1 cellular context compared by ENCODE assay signal in the genomic region with DNA sequence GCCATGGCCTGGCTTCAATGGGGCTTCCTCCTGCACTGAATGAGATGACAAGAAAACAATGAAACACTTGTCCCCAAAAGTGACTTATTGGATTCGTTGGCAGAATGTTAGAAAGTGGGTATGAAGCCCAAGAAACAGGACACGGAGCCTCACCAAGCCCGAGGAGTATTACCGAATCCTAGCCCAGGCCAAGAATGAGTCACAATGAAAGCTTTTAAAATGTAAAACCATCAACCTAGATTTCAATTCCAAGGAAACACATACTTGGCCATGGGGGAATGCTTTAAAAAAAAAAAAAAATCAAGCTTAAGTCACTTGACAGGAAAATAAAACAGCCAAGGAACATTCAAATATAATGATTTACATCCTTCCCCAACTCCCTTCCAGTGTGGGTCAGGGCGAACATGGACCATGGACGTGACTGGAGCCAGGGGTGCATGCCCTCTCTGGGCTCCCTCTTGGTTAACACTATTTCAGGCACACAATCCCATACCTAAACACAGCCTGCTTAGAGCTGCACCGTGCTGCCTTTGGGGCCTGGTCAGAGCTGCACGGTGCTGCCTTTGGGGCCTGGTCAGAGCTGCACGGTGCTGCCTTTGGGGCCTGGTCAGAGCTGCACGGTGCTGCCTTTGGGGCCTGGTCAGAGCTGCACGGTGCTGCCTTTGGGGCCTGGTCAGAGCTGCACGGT.
A peak's percentile ranks its signal among the peaks of the same experiment; 100 is the strongest.
TF ChIP-seq lines count a peak whose summit lies in the region.

No MANE protein-coding gene starts in this region.

TF ChIP-seq in HepG2, 621 proteins besides CTCF, POLR2A, EP300 and RAD21:
- TF ChIP-seq ZNF768 (CRISPR knock-in tag; IDR thresholded peaks at IDR 0.05) (peak; percentile 32; the same call in 1 of the 2 replicates), ZNF687 (CRISPR knock-in tag; IDR thresholded peaks at IDR 0.05) (peak; percentile 55), HNRNPLL (IDR thresholded peaks at IDR 0.05; ENCODE audit: low read depth, low read length, poor library complexity, severe bottlenecking) (no peak), IKZF4 (CRISPR knock-in tag; IDR thresholded peaks at IDR 0.05; ENCODE audit: borderline replicate concordance, low read depth, not compliant biosample characterization) (no peak), SKIL (CRISPR knock-in tag; IDR thresholded peaks at IDR 0.05; ENCODE audit: borderline replicate concordance) (no peak), ZBTB38 (CRISPR knock-in tag; IDR thresholded peaks at IDR 0.05) (peak; percentile 62; the same call in 1 of the 2 replicates), ZFX (CRISPR knock-in tag; IDR thresholded peaks at IDR 0.05; ENCODE audit: low read depth) (peak; percentile 49; the same call in 1 of the 2 replicates), ELF3 (CRISPR knock-in tag; IDR thresholded peaks at IDR 0.05) (no peak), ZNF530 (CRISPR knock-in tag; IDR thresholded peaks at IDR 0.05; ENCODE audit: low read depth) (no peak), KAT7 (CRISPR knock-in tag; IDR thresholded peaks at IDR 0.05; ENCODE audit: borderline replicate concordance) (no peak)
- TF ChIP-seq, protein P1, sequence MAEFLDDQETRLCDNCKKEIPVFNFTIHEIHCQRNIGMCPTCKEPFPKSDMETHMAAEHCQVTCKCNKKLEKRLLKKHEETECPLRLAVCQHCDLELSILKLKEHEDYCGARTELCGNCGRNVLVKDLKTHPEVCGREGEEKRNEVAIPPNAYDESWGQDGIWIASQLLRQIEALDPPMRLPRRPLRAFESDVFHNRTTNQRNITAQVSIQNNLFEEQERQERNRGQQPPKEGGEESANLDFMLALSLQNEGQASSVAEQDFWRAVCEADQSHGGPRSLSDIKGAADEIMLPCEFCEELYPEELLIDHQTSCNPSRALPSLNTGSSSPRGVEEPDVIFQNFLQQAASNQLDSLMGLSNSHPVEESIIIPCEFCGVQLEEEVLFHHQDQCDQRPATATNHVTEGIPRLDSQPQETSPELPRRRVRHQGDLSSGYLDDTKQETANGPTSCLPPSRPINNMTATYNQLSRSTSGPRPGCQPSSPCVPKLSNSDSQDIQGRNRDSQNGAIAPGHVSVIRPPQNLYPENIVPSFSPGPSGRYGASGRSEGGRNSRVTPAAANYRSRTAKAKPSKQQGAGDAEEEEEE (CRISPR knock-in tag; IDR thresholded peaks at IDR 0.05; ENCODE audit: borderline replicate concordance) = no peak
- TF ChIP-seq, protein P2, sequence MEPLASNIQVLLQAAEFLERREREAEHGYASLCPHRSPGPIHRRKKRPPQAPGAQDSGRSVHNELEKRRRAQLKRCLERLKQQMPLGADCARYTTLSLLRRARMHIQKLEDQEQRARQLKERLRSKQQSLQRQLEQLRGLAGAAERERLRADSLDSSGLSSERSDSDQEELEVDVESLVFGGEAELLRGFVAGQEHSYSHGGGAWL (CRISPR knock-in tag; IDR thresholded peaks at IDR 0.05) = no peak
